ENCODE assay signal across 16 cellular contexts in the genomic region with DNA sequence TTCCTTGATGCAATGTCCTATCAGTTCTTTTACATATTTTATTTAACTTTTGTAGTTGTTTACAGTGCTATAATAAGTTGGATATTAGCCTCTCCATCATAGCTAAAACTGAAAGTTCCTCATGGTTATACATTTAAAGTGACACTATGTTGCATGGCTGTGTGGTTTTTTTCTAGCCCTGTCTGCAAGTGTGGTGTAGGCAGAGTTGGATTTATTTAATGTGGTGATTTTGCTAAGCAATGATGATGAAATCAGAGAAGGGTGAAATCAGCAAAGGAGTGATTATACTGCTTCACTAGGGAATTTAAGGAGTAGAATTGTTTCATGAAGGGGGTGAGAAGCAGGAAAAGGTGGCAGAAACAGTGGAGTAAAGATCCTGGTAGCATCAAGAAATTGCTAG. TPM values are rescaled to one million over a fixed set of nuclear protein-coding genes. Genes with fewer than 3 reads are reported as not detected.
DNase-seq lines count a peak whose midpoint lies in the region; ATAC-seq lines count a peak whose summit lies in the region.
"Had no signal": no experiment of that assay in that cellular context is flagged by ENCODE, and none has a peak within 500 bp of the region (broad histone marks: within the 10 kb centered on the region; RNA-seq: fewer than 3 reads in every experiment).

No MANE protein-coding gene starts in this region.

- no peak for ATAC-seq in stimulated activated naive CD8-positive, alpha-beta T cell treated with anti-CD3 and anti-CD28 coated beads, Interleukin-15, Interleukin-2, amounts not matched to agents 100 U/mL and 50 U/mL, for 24 hours
- peak; percentile 50 for ATAC-seq in activated naive CD8-positive, alpha-beta T cell treated with anti-CD3 and anti-CD28 coated beads, Interleukin-2, amount 10 ng/mL, durations not matched to agents 7 days and 5 days (ENCODE audit: low read depth)
- no peak for ATAC-seq in GM18870 (IDR thresholded peaks at IDR 0.05; ENCODE audit: unreplicated experiment)

- DNase-seq in stimulated activated naive CD8-positive, alpha-beta T cell treated with anti-CD3 and anti-CD28 coated beads, Interleukin-15, Interleukin-2, amounts not matched to agents 100 U/mL and 50 U/mL, for 24 hours = no peak
- DNase-seq in activated naive CD8-positive, alpha-beta T cell treated with anti-CD3 and anti-CD28 coated beads, Interleukin-2, amount 10 ng/mL, durations not matched to agents 7 days and 5 days = no peak
- peak; percentile 28 for DNase-seq in iris pigment epithelial cell (ENCODE audit: low read depth)
- DNase-seq in stimulated activated CD8-positive, alpha-beta memory T cell treated with anti-CD3 and anti-CD28 coated beads, Interleukin-4, amount 100 ng/mL, for 48 hours = no peak
- DNase-seq in stimulated activated naive CD4-positive, alpha-beta T cell (lab: John Stamatoyannopoulos, UW) = no peak
- no peak for DNase-seq in activated T-helper 1 cell treated with anti-CD3 and anti-CD28 coated beads, Interleukin-12 subunit alpha, Interleukin-12 subunit beta, Interleukin-2, Interleukin-4 antibody, amounts not matched to agents 30 ng/mL and 10 ng/mL and 1 ng/mL, durations not matched to agents 14 hours and 24 hours and 36 hours (ENCODE audit: low spot score)
- DNase-seq: C1 segment of cervical spinal cord, GDM1, HFFc6, NCI-H1048, NCI-H2081, NCI-H510A, NCI-H774, PC-9 had no signal

- H3K27me3 Mint-ChIP-seq in stimulated activated naive CD8-positive, alpha-beta T cell treated with anti-CD3 and anti-CD28 coated beads, Interleukin-15, Interleukin-2, amounts not matched to agents 100 ng/mL and 50 ng/mL, for 24 hours = no peaks in the 10 kb centered on the region
- H3K27me3 Mint-ChIP-seq in activated naive CD8-positive, alpha-beta T cell treated with anti-CD3 and anti-CD28 coated beads, Interleukin-2, amount 10 ng/mL, durations not matched to agents 7 days and 5 days = no peaks in the 10 kb centered on the region
- no peaks in the 10 kb centered on the region for H3K27me3 Mint-ChIP-seq in activated T-helper 1 cell treated with anti-CD3 and anti-CD28 coated beads, Interleukin-12 subunit alpha, Interleukin-12 subunit beta, Interleukin-2, Interleukin-4 antibody, amounts not matched to agents 30 ng/mL and 10 ng/mL and 1 ng/mL, durations not matched to agents 14 hours and 24 hours and 36 hours (ENCODE audit: insufficient read depth)

- H3K27ac Mint-ChIP-seq in stimulated activated naive CD8-positive, alpha-beta T cell treated with anti-CD3 and anti-CD28 coated beads, Interleukin-15, Interleukin-2, amounts not matched to agents 100 ng/mL and 50 ng/mL, for 24 hours = peak overlapping the region; percentile 36
- peak overlapping the region; percentile 70 for H3K27ac Mint-ChIP-seq in activated naive CD8-positive, alpha-beta T cell treated with anti-CD3 and anti-CD28 coated beads, Interleukin-2, amount 10 ng/mL, durations not matched to agents 7 days and 5 days
- H3K27ac Mint-ChIP-seq in activated T-helper 1 cell treated with anti-CD3 and anti-CD28 coated beads, Interleukin-12 subunit alpha, Interleukin-12 subunit beta, Interleukin-2, Interleukin-4 antibody, amounts not matched to agents 30 ng/mL and 10 ng/mL and 1 ng/mL, durations not matched to agents 14 hours and 24 hours and 36 hours = no peak overlapping the region
- H3K27ac Mint-ChIP-seq: HFFc6 had no signal

- intact Hi-C loops in activated T-helper 1 cell treated with anti-CD3 and anti-CD28 coated beads, Interleukin-12 subunit alpha, Interleukin-12 subunit beta, Interleukin-2, Interleukin-4 antibody, amounts not matched to agents 30 ng/mL and 10 ng/mL and 1 ng/mL, durations not matched to agents 14 hours and 24 hours and 36 hours (cut with micrococcal nuclease) = loop anchor here (5.0 kb wide), 1 partner anchor 108 kb away; no protein-coding TSS in a partner anchor

- H3K9me3 Mint-ChIP-seq in stimulated activated naive CD8-positive, alpha-beta T cell treated with anti-CD3 and anti-CD28 coated beads, Interleukin-15, Interleukin-2, amounts not matched to agents 100 ng/mL and 50 ng/mL, for 24 hours = no peaks in the 10 kb centered on the region
- H3K9me3 Mint-ChIP-seq in activated naive CD8-positive, alpha-beta T cell treated with anti-CD3 and anti-CD28 coated beads, Interleukin-2, amount 10 ng/mL, durations not matched to agents 7 days and 5 days = no peaks in the 10 kb centered on the region
- H3K9me3 Mint-ChIP-seq in activated T-helper 1 cell treated with anti-CD3 and anti-CD28 coated beads, Interleukin-12 subunit alpha, Interleukin-12 subunit beta, Interleukin-2, Interleukin-4 antibody, amounts not matched to agents 30 ng/mL and 10 ng/mL and 1 ng/mL, durations not matched to agents 14 hours and 24 hours and 36 hours = no peaks in the 10 kb centered on the region
- H3K9me3 Mint-ChIP-seq: HFFc6 had no signal

- peaks cover 48% of the 10 kb centered on the region for H3K36me3 Mint-ChIP-seq in stimulated activated naive CD8-positive, alpha-beta T cell treated with anti-CD3 and anti-CD28 coated beads, Interleukin-15, Interleukin-2, amounts not matched to agents 100 ng/mL and 50 ng/mL, for 24 hours (ENCODE audit: low read depth)
- peaks cover 29% of the 10 kb centered on the region for H3K36me3 Mint-ChIP-seq in activated naive CD8-positive, alpha-beta T cell treated with anti-CD3 and anti-CD28 coated beads, Interleukin-2, amount 10 ng/mL, durations not matched to agents 7 days and 5 days
- peaks cover 31% of the 10 kb centered on the region for H3K36me3 Mint-ChIP-seq in activated T-helper 1 cell treated with anti-CD3 and anti-CD28 coated beads, Interleukin-12 subunit alpha, Interleukin-12 subunit beta, Interleukin-2, Interleukin-4 antibody, amounts not matched to agents 30 ng/mL and 10 ng/mL and 1 ng/mL, durations not matched to agents 14 hours and 24 hours and 36 hours (ENCODE audit: low read depth)

- H3K4me3 Mint-ChIP-seq in stimulated activated naive CD8-positive, alpha-beta T cell treated with anti-CD3 and anti-CD28 coated beads, Interleukin-15, Interleukin-2, amounts not matched to agents 100 ng/mL and 50 ng/mL, for 24 hours = no peak overlapping the region
- H3K4me3 Mint-ChIP-seq in activated naive CD8-positive, alpha-beta T cell treated with anti-CD3 and anti-CD28 coated beads, Interleukin-2, amount 10 ng/mL, durations not matched to agents 7 days and 5 days = no peak overlapping the region
- no peak overlapping the region for H3K4me3 Mint-ChIP-seq in activated T-helper 1 cell treated with anti-CD3 and anti-CD28 coated beads, Interleukin-12 subunit alpha, Interleukin-12 subunit beta, Interleukin-2, Interleukin-4 antibody, amounts not matched to agents 30 ng/mL and 10 ng/mL and 1 ng/mL, durations not matched to agents 14 hours and 24 hours and 36 hours
- H3K4me3 Mint-ChIP-seq: HFFc6 had no signal

- peaks cover 10% of the 10 kb centered on the region for H3K4me1 Mint-ChIP-seq in stimulated activated naive CD8-positive, alpha-beta T cell treated with anti-CD3 and anti-CD28 coated beads, Interleukin-15, Interleukin-2, amounts not matched to agents 100 ng/mL and 50 ng/mL, for 24 hours (ENCODE audit: low read depth)
- peaks cover 6% of the 10 kb centered on the region for H3K4me1 Mint-ChIP-seq in activated naive CD8-positive, alpha-beta T cell treated with anti-CD3 and anti-CD28 coated beads, Interleukin-2, amount 10 ng/mL, durations not matched to agents 7 days and 5 days
- peaks cover 9% of the 10 kb centered on the region for H3K4me1 Mint-ChIP-seq in activated T-helper 1 cell treated with anti-CD3 and anti-CD28 coated beads, Interleukin-12 subunit alpha, Interleukin-12 subunit beta, Interleukin-2, Interleukin-4 antibody, amounts not matched to agents 30 ng/mL and 10 ng/mL and 1 ng/mL, durations not matched to agents 14 hours and 24 hours and 36 hours (ENCODE audit: low read depth)

- POLR2A ChIA-PET in activated naive CD8-positive, alpha-beta T cell treated with anti-CD3 and anti-CD28 coated beads, Interleukin-2, amount 10 ng/mL, durations not matched to agents 7 days and 5 days (lab: Charles Lee) = no interaction called here

RNA-seq across cellular contexts. Expression of gene ENOSF1, which starts 18.3 kb away (rescaled TPM):
- 10 to 100 TPM; 76.0 to 79.5 TPM for total RNA-seq in activated naive CD8-positive, alpha-beta T cell treated with anti-CD3 and anti-CD28 coated beads, Interleukin-2, amount 10 ng/mL, durations not matched to agents 7 days and 5 days
- total RNA-seq in activated T-helper 1 cell treated with anti-CD3 and anti-CD28 coated beads, Interleukin-12 subunit alpha, Interleukin-12 subunit beta, Interleukin-2, Interleukin-4 antibody, amounts not matched to agents 30 ng/mL and 10 ng/mL and 1 ng/mL, durations not matched to agents 14 hours and 24 hours and 36 hours = 84.4 and 96.1 TPM in 2 replicates
